In the genomic region with DNA sequence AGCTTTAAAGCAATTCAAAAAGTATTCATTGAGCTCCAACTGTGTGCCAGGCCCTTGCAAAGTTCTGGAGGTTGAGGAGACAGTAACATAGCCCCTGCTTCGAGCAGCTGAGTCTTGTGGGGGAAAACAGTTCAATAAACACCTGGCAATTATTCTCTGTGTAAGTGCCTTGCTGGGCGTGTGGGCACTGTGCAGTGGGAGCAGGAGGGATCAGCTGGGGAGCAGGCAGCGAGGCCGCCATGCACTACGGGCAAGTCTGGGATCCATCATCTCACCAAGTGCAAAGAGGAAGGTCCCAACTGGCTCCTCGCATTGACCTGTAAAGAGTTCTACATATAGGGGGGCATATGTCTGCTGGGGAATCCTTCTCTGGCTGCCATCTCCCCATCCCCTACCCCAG, we compare ENCODE assay signal across 30 cellular contexts.
"Had no signal": no experiment of that assay in that cellular context is flagged by ENCODE, and none has a peak within 500 bp of the region (broad histone marks: within the 10 kb centered on the region; RNA-seq: fewer than 3 reads in every experiment).

No MANE protein-coding gene starts in this region.

- H3K27ac Mint-ChIP-seq: activated CD4-positive, alpha-beta T cell treated with anti-CD3 and anti-CD28 coated beads, Interleukin-2, amount 10 ng/mL, durations not matched to agents 7 days and 5 days; activated naive CD4-positive, alpha-beta T cell treated with anti-CD3 and anti-CD28 coated beads, Interleukin-2, amount 10 ng/mL, durations not matched to agents 7 days and 5 days; activated naive CD8-positive, alpha-beta T cell treated with anti-CD3 and anti-CD28 coated beads, Interleukin-2, amount 10 ng/mL, durations not matched to agents 7 days and 5 days; activated T-helper 1 cell treated with anti-CD3 and anti-CD28 coated beads, Interleukin-12 subunit alpha, Interleukin-12 subunit beta, Interleukin-2, Interleukin-4 antibody, amounts not matched to agents 30 ng/mL and 10 ng/mL and 1 ng/mL, durations not matched to agents 14 hours and 24 hours and 36 hours; effector memory CD8-positive, alpha-beta T cell; memory B cell; natural killer cell treated with Interleukin-12 subunit alpha and Interleukin-12 subunit beta and Interleukin-15 and Interleukin-18, amount 100 ng/mL, for 72 hours; progenitor cell of endocrine pancreas; stimulated activated naive B cell treated with anti-CD40 and anti-IgM and Interleukin-4, amounts not matched to agents 10 μg/mL and 1 μg/mL and 100 μg/mL, for 72 hours; T-helper 17 cell had no signal

- H3K27ac ChIP-seq: ascending aorta, brain microvascular endothelial cell, neutrophil, ovary, suprapubic skin, tibial artery had no signal

- H3K9me3 Mint-ChIP-seq: activated CD4-positive, alpha-beta T cell treated with anti-CD3 and anti-CD28 coated beads, Interleukin-2, amount 10 ng/mL, durations not matched to agents 7 days and 5 days; activated naive CD4-positive, alpha-beta T cell treated with anti-CD3 and anti-CD28 coated beads, Interleukin-2, amount 10 ng/mL, durations not matched to agents 7 days and 5 days; activated naive CD8-positive, alpha-beta T cell treated with anti-CD3 and anti-CD28 coated beads, Interleukin-2, amount 10 ng/mL, durations not matched to agents 7 days and 5 days; effector memory CD8-positive, alpha-beta T cell; natural killer cell treated with Interleukin-12 subunit alpha and Interleukin-12 subunit beta and Interleukin-15 and Interleukin-18, amount 100 ng/mL, for 72 hours had no signal

- H3K4me3 ChIP-seq: ascending aorta, ovary, suprapubic skin, tibial artery had no signal

- H3K36me3 ChIP-seq: ascending aorta, brain microvascular endothelial cell, neutrophil, ovary, suprapubic skin, tibial artery had no signal

- H3K4me3 Mint-ChIP-seq: activated CD4-positive, alpha-beta T cell treated with anti-CD3 and anti-CD28 coated beads, Interleukin-2, amount 10 ng/mL, durations not matched to agents 7 days and 5 days; activated naive CD4-positive, alpha-beta T cell treated with anti-CD3 and anti-CD28 coated beads, Interleukin-2, amount 10 ng/mL, durations not matched to agents 7 days and 5 days; activated naive CD8-positive, alpha-beta T cell treated with anti-CD3 and anti-CD28 coated beads, Interleukin-2, amount 10 ng/mL, durations not matched to agents 7 days and 5 days; activated T-helper 1 cell treated with anti-CD3 and anti-CD28 coated beads, Interleukin-12 subunit alpha, Interleukin-12 subunit beta, Interleukin-2, Interleukin-4 antibody, amounts not matched to agents 30 ng/mL and 10 ng/mL and 1 ng/mL, durations not matched to agents 14 hours and 24 hours and 36 hours; effector memory CD8-positive, alpha-beta T cell; memory B cell; natural killer cell treated with Interleukin-12 subunit alpha and Interleukin-12 subunit beta and Interleukin-15 and Interleukin-18, amount 100 ng/mL, for 72 hours; stimulated activated naive B cell treated with anti-CD40 and anti-IgM and Interleukin-4, amounts not matched to agents 10 μg/mL and 1 μg/mL and 100 μg/mL, for 72 hours; T-helper 17 cell had no signal

- H3K4me1 ChIP-seq: ascending aorta, suprapubic skin, tibial artery had no signal

- H3K4me1 Mint-ChIP-seq: activated CD4-positive, alpha-beta T cell treated with anti-CD3 and anti-CD28 coated beads, Interleukin-2, amount 10 ng/mL, durations not matched to agents 7 days and 5 days; activated naive CD4-positive, alpha-beta T cell treated with anti-CD3 and anti-CD28 coated beads, Interleukin-2, amount 10 ng/mL, durations not matched to agents 7 days and 5 days; activated naive CD8-positive, alpha-beta T cell treated with anti-CD3 and anti-CD28 coated beads, Interleukin-2, amount 10 ng/mL, durations not matched to agents 7 days and 5 days had no signal

- H3K27me3 ChIP-seq: ascending aorta, brain microvascular endothelial cell, ovary had no signal

- DNase-seq: activated CD4-positive, alpha-beta T cell treated with anti-CD3 and anti-CD28 coated beads, Interleukin-2, amount 10 ng/mL, durations not matched to agents 7 days and 5 days; activated CD4-positive, CD25-positive, alpha-beta regulatory T cell treated with anti-CD3 and anti-CD28 coated beads, Interleukin-2, amount 50 U/mL, for 72 hours; activated effector memory CD4-positive, alpha-beta T cell treated with anti-CD3 and anti-CD28 coated beads, Interleukin-2, amount 50 U/mL, for 16 hours; activated naive CD4-positive, alpha-beta T cell treated with anti-CD3 and anti-CD28 coated beads, Interleukin-2, amount 10 ng/mL, durations not matched to agents 7 days and 5 days; activated naive CD8-positive, alpha-beta T cell treated with anti-CD3 and anti-CD28 coated beads, Interleukin-2, amount 10 ng/mL, durations not matched to agents 7 days and 5 days; activated T-cell treated with anti-CD3 and anti-CD28 coated beads, Interleukin-2, amount 50 U/mL, for 1 hour; brain microvascular endothelial cell; caudate nucleus; cortex of kidney; effector memory CD8-positive, alpha-beta T cell; islet precursor cell; left cardiac atrium; ovary; small intestine; stimulated activated CD4-positive, alpha-beta T cell treated with anti-CD3 and anti-CD28 coated beads, Interleukin-1b, Interleukin-23, amount 100 ng/mL, for 48 hours; stimulated activated CD4-positive, alpha-beta T cell treated with anti-CD3 and anti-CD28 coated beads, Interleukin-4, amount 100 ng/mL, for 4 hours; stimulated activated CD8-positive, alpha-beta memory T cell treated with anti-CD3 and anti-CD28 coated beads, Interleukin-4, amount 100 ng/mL, for 48 hours; stimulated activated naive B cell treated with anti-CD40 and anti-IgM and Interleukin-4, amounts not matched to agents 10 μg/mL and 1 μg/mL and 100 μg/mL, for 72 hours; T-helper 17 cell had no signal

- FAIRE-seq: endothelial cell of umbilical vein, small intestine had no signal

- H3K9me3 ChIP-seq: neutrophil, ovary, suprapubic skin had no signal

- ATAC-seq: effector memory CD8-positive, alpha-beta T cell; left cardiac atrium; sciatic nerve; SK-N-SH treated with all-trans-retinoic acid at 6 μM for 48 hours; stimulated activated naive B cell treated with anti-CD40 and anti-IgM and Interleukin-4, amounts not matched to agents 10 μg/mL and 1 μg/mL and 100 μg/mL, for 72 hours; T-helper 17 cell had no signal

- H3K36me3 Mint-ChIP-seq: activated naive CD4-positive, alpha-beta T cell treated with anti-CD3 and anti-CD28 coated beads, Interleukin-2, amount 10 ng/mL, durations not matched to agents 7 days and 5 days; activated naive CD8-positive, alpha-beta T cell treated with anti-CD3 and anti-CD28 coated beads, Interleukin-2, amount 10 ng/mL, durations not matched to agents 7 days and 5 days; memory B cell; natural killer cell treated with Interleukin-12 subunit alpha and Interleukin-12 subunit beta and Interleukin-15 and Interleukin-18, amount 100 ng/mL, for 72 hours had no signal
